In the genomic region with DNA sequence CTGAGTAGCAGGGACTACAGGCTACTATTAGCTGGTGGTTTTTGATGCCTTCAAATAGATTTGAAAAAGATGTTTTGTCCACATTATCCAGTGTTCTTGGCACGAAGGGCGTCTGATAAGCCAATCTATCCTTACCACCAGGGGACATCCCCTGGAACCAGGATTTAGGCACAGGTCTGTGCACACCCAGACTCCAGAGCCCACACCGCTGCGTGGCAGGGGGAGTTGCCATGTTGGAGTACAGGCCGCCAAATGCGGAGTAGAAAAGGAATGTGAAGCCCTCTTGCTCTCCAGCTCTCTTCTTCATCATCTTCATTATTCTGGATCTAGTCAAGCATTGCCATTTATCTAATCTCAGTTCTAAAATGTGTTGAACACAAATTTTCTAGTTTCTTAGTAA, we compare ENCODE assay signal across 1 cellular context. TPM values are rescaled to one million over a fixed set of nuclear protein-coding genes. Genes with fewer than 3 reads are reported as not detected.
"Had no signal": no experiment of that assay in that cellular context is flagged by ENCODE, and none has a peak within 500 bp of the region (broad histone marks: within the 10 kb centered on the region; RNA-seq: fewer than 3 reads in every experiment).

No MANE protein-coding gene starts in this region.

RNA-seq across cellular contexts. Expression of a gene that starts 54.3 kb away (rescaled TPM):
- total RNA-seq: myocyte had no signal
